ENCODE assay signal across 8 cellular contexts in genomic region chr9:95127249-95128176, GRCh38.
DNase-seq lines count a peak whose midpoint lies in the region; ATAC-seq and TF ChIP-seq lines count a peak whose summit lies in the region.

No MANE protein-coding gene starts in this region.

- POLR2A ChIA-PET in activated CD4-positive, alpha-beta memory T cell treated with anti-CD3 and anti-CD28 coated beads, Interleukin-2, amount 10 ng/mL, durations not matched to agents 7 days and 5 days (lab: Charles Lee): interaction anchor here (0.6 kb wide), 1 partner anchor 472 kb away, joined by 3 read pairs; no protein-coding TSS in a partner anchor

- no peaks in the 10 kb centered on the region for H3K27me3 ChIP-seq in GM23248 (replicated peaks; ENCODE audit: insufficient read depth)
- no peaks in the 10 kb centered on the region for H3K27me3 ChIP-seq in ectodermal cell (ENCODE audit: control insufficient read depth, insufficient read depth, low read length, poor library complexity, severe bottlenecking)
- H3K27me3 ChIP-seq in right lobe of liver: no peaks in the 10 kb centered on the region

- DNase-seq in CD14-positive monocyte (ENCODE audit: low spot score): peak; percentile 68
- peak; percentile 94 for DNase-seq in GM23248
- DNase-seq in NCI-H226: peak; percentile 65
- DNase-seq in activated CD4-positive, alpha-beta memory T cell treated with anti-CD3 and anti-CD28 coated beads, Interleukin-2, amount 10 ng/mL, durations not matched to agents 7 days and 5 days: peak; percentile 79
- peak; percentile 75 to 86 (median 86) for DNase-seq in right lobe of liver
- peak; percentile 73 for DNase-seq in stimulated activated CD4-positive, alpha-beta T cell treated with anti-CD3 and anti-CD28 coated beads, Interleukin-4, amount 100 ng/mL, for 24 hours

- no peaks in the 10 kb centered on the region for H3K79me2 ChIP-seq in GM23248 (ENCODE audit: insufficient read depth)

- H3K36me3 Mint-ChIP-seq in CD14-positive monocyte: peaks cover 1 to 12% of the 10 kb centered on the region in 2 donors
- no peaks in the 10 kb centered on the region for H3K36me3 Mint-ChIP-seq in activated CD4-positive, alpha-beta memory T cell treated with anti-CD3 and anti-CD28 coated beads, Interleukin-2, amount 10 ng/mL, durations not matched to agents 7 days and 5 days (ENCODE audit: low read depth)

- H3K27ac Mint-ChIP-seq in CD14-positive monocyte: no peak overlapping the region
- no peak overlapping the region for H3K27ac Mint-ChIP-seq in activated CD4-positive, alpha-beta memory T cell treated with anti-CD3 and anti-CD28 coated beads, Interleukin-2, amount 10 ng/mL, durations not matched to agents 7 days and 5 days

- WGBS in GM23248 (ENCODE audit: low coverage in 1 of 2, low lambda C conversion rate in 2 of 2, missing lambda C conversion rate in 2 of 2), 2 experiments: 41 to 45% methylated on average over 30 to 35 of the region's 35 CpGs
- WGBS in ectodermal cell, 2 experiments: 40 to 44% methylated on average over 35 of the region's 35 CpGs
- WGBS in right lobe of liver (ENCODE audit: insufficient coverage, low coverage, low lambda C conversion rate, missing lambda C conversion rate): 22% methylated on average over 18 of the region's 35 CpGs

- H3K27me3 Mint-ChIP-seq in CD14-positive monocyte (ENCODE audit: low read depth in 3 of 3): peaks cover 0 to 1% (median 1%) of the 10 kb centered on the region in 3 donors
- no peaks in the 10 kb centered on the region for H3K27me3 Mint-ChIP-seq in activated CD4-positive, alpha-beta memory T cell treated with anti-CD3 and anti-CD28 coated beads, Interleukin-2, amount 10 ng/mL, durations not matched to agents 7 days and 5 days

- H3K9me3 ChIP-seq in GM23248 (ENCODE audit: low read depth): no peaks in the 10 kb centered on the region
- H3K9me3 ChIP-seq in ectodermal cell (ENCODE audit: control insufficient read depth, low read length): no peaks in the 10 kb centered on the region
- no peaks in the 10 kb centered on the region for H3K9me3 ChIP-seq in right lobe of liver

- no peak for TF ChIP-seq POLR2A in right lobe of liver (IDR thresholded peaks at IDR 0.05)

- H3K4me1 ChIP-seq in GM23248 (ENCODE audit: insufficient read depth) (0 out of 2 replicates have a peak, but pooled peaks cover 3% of the 10 kb centered on the region), ectodermal cell (ENCODE audit: control insufficient read depth, insufficient read depth, low read length) (peaks cover 16% of the 10 kb centered on the region), right lobe of liver (peaks cover 0 to 22% (median 9%) of the 10 kb centered on the region in 4 donors)

- H3K4me3 Mint-ChIP-seq in CD14-positive monocyte: peak overlapping the region; percentile 45 to 72
- H3K4me3 Mint-ChIP-seq in activated CD4-positive, alpha-beta memory T cell treated with anti-CD3 and anti-CD28 coated beads, Interleukin-2, amount 10 ng/mL, durations not matched to agents 7 days and 5 days: no peak overlapping the region

- H3K27ac ChIP-seq in GM23248 (no peak overlapping the region), ectodermal cell (ENCODE audit: insufficient read depth, low read depth, low read length, poor library complexity, severe bottlenecking) (no peak overlapping the region), right lobe of liver (no peak overlapping the region)

- CTCF ChIA-PET in activated CD4-positive, alpha-beta memory T cell treated with anti-CD3 and anti-CD28 coated beads, Interleukin-2, amount 10 ng/mL, durations not matched to agents 7 days and 5 days (lab: Charles Lee): interaction anchor here (0.6 to 9.0 kb wide), 37 partner anchors 9 to 580 kb away, joined by 3 to 164 read pairs (median 4); partner anchors contain the start of gene AOPEP

- H3F3A ChIP-seq in GM23248 (ENCODE audit: insufficient read depth): no peaks in the 10 kb centered on the region

- TF ChIP-seq CTCF in CD14-positive monocyte (IDR thresholded peaks at IDR 0.05): peak; percentile 98
- TF ChIP-seq CTCF in right lobe of liver (IDR thresholded peaks at IDR 0.05): peak; percentile 82 to 100 (median 97)

- H3K4me1 Mint-ChIP-seq in CD14-positive monocyte: peaks cover 3% of the 10 kb centered on the region
- peaks cover 2% of the 10 kb centered on the region for H3K4me1 Mint-ChIP-seq in activated CD4-positive, alpha-beta memory T cell treated with anti-CD3 and anti-CD28 coated beads, Interleukin-2, amount 10 ng/mL, durations not matched to agents 7 days and 5 days

- H3K9me3 Mint-ChIP-seq in CD14-positive monocyte: no peaks in the 10 kb centered on the region
- no peaks in the 10 kb centered on the region for H3K9me3 Mint-ChIP-seq in activated CD4-positive, alpha-beta memory T cell treated with anti-CD3 and anti-CD28 coated beads, Interleukin-2, amount 10 ng/mL, durations not matched to agents 7 days and 5 days

- no peak overlapping the region for H2AFZ ChIP-seq in GM23248

- ATAC-seq in right lobe of liver (peak; percentile 81 to 88 (median 86)), GM18909 (IDR thresholded peaks at IDR 0.05; ENCODE audit: poor library complexity, unreplicated experiment) (no peak)

- intact Hi-C loops in CD14-positive monocyte (cut with micrococcal nuclease): loop anchor here in 1 of 2 donors (5.0 kb wide), 1 partner anchor 445 kb away; no protein-coding TSS in a partner anchor
- intact Hi-C loops in right lobe of liver (cut with DNase I): loop anchor here in 1 of 2 donors (10.0 kb wide), 2 partner anchors 353 to 453 kb away; no protein-coding TSS in a partner anchor

- H3K36me3 ChIP-seq in GM23248 (ENCODE audit: low read depth) (no peaks in the 10 kb centered on the region), ectodermal cell (ENCODE audit: control insufficient read depth, insufficient read depth, low read length) (no peaks in the 10 kb centered on the region), right lobe of liver (peaks cover 0 to 19% (median 0%) of the 10 kb centered on the region in 4 donors)

- peak overlapping the region; percentile 40 for H3K4me2 ChIP-seq in GM23248 (ENCODE audit: unreplicated experiment)

- no peaks in the 10 kb centered on the region for H4K20me1 ChIP-seq in GM23248 (ENCODE audit: insufficient read depth)

- no peaks in the 10 kb centered on the region for H3K9me2 ChIP-seq in GM23248 (ENCODE audit: insufficient read depth)

- in situ Hi-C loops in GM23248 (cut with MboI): loop anchor here (10.0 kb wide), 1 partner anchor 443 kb away; no protein-coding TSS in a partner anchor

- no peak overlapping the region for H3K9ac ChIP-seq in GM23248

- H3K4me3 ChIP-seq in GM23248 (no peak overlapping the region), ectodermal cell (ENCODE audit: insufficient read depth, low read depth, low read length) (peak overlapping the region; percentile 19), right lobe of liver (peak overlapping the region in 1 of 3 donors; percentile 10)
